11 cellular contexts compared by ENCODE assay signal in the genomic region with DNA sequence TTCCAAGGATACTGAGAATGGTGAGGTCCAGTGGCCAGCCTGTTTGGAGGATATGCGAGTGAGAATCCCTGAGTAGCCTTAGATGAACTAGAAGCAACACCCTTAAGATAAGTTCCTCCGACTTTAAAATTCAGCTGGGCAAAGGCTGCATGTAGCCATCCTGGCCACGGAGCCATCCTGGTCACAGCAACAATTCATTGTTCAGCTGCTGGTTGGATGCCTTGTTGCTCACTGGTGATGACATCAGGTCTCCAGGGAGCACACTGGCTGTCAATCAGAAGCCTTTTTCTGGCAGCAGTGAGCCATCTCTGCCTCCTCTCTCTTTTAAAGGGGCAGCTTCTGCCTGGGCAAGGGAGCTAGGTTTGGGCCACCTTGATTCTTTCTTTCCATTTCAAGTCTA. TPM values are rescaled to one million over a fixed set of nuclear protein-coding genes. Genes with fewer than 3 reads are reported as not detected.
DNase-seq lines count a peak whose midpoint lies in the region; ATAC-seq and TF ChIP-seq lines count a peak whose summit lies in the region.
"Had no signal": no experiment of that assay in that cellular context is flagged by ENCODE, and none has a peak within 500 bp of the region (broad histone marks: within the 10 kb centered on the region; RNA-seq: fewer than 3 reads in every experiment).

No MANE protein-coding gene starts in this region.

- peaks cover 7% of the 10 kb centered on the region for H3K9me3 Mint-ChIP-seq in chondrocyte (ENCODE audit: low read depth)

- in situ Hi-C loops in gastrocnemius medialis (cut with MboI; ENCODE audit: low sequenced_read_pairs in 4 of 4) = no loop called here

- TF ChIP-seq POLR2A in gastrocnemius medialis (IDR thresholded peaks at IDR 0.05) = no peak

- H3K9me3 ChIP-seq in adipocyte (ENCODE audit: control insufficient read depth, low read length) (peaks cover 19% of the 10 kb centered on the region), gastrocnemius medialis (no peaks in the 10 kb centered on the region)

- intact Hi-C loops in gastrocnemius medialis (cut with DNase I; ENCODE audit: low total_unique reads) = no loop called here

- H3K4me1 ChIP-seq in adipocyte (ENCODE audit: control insufficient read depth, insufficient read depth, low read length) (peaks cover 10% of the 10 kb centered on the region), gastrocnemius medialis (no peaks in the 10 kb centered on the region)

- H3K27me3 Mint-ChIP-seq in chondrocyte (ENCODE audit: low read depth) = peaks cover 38% of the 10 kb centered on the region

- peak; percentile 24 for DNase-seq in EH (ENCODE audit: low read depth)
- peak; percentile 71 for DNase-seq in LHCN-M2 (ENCODE audit: low read depth)
- DNase-seq in adipocyte (ENCODE audit: low read depth) = peak; percentile 7
- DNase-seq in kidney glomerular epithelial cell (lab: John Stamatoyannopoulos, UW) = peak; percentile 3
- no peak for DNase-seq in chondrocyte (ENCODE audit: low spot score)
- DNase-seq in HuH-7 (ENCODE audit: low spot score) = no peak
- DNase-seq in gastrocnemius medialis = no peak
- DNase-seq: activated naive CD4-positive, alpha-beta T cell treated with anti-CD3 and anti-CD28 coated beads, Interleukin-2, amount 50 U/mL, for 16 hours; GF-D8 had no signal

- H3K27ac ChIP-seq in gastrocnemius medialis = no peak overlapping the region

- no peak for TF ChIP-seq CTCF in chondrocyte (IDR thresholded peaks at IDR 0.05)
- no peak for TF ChIP-seq CTCF in gastrocnemius medialis (IDR thresholded peaks at IDR 0.05 in 4 of 5, conservative IDR thresholded peaks at IDR 0.05 in 1 of 5)

- no peak for ATAC-seq in HG03565 (IDR thresholded peaks at IDR 0.05; ENCODE audit: unreplicated experiment)
- no peak for ATAC-seq in gastrocnemius medialis

- H3K36me3 ChIP-seq in adipocyte (ENCODE audit: control insufficient read depth, insufficient read depth, low read length, severe bottlenecking) = no peaks in the 10 kb centered on the region
- no peaks in the 10 kb centered on the region for H3K36me3 ChIP-seq in gastrocnemius medialis

- no peak overlapping the region for H3K27ac Mint-ChIP-seq in chondrocyte (ENCODE audit: unreplicated experiment)

- no peaks in the 10 kb centered on the region for H3K36me3 Mint-ChIP-seq in chondrocyte (ENCODE audit: low read depth)

- H3K4me3 Mint-ChIP-seq in chondrocyte (ENCODE audit: unreplicated experiment) = no peak overlapping the region

- H3K27me3 ChIP-seq in adipocyte (replicated peaks; ENCODE audit: control insufficient read depth, insufficient read depth, low read length) (peaks cover 47% of the 10 kb centered on the region), gastrocnemius medialis (peaks cover 5 to 24% (median 13%) of the 10 kb centered on the region in 3 donors)

- H3K4me1 Mint-ChIP-seq in chondrocyte (ENCODE audit: low read depth) = peaks cover 3% of the 10 kb centered on the region

- H3K4me3 ChIP-seq in adipocyte (ENCODE audit: low read length) (no peak overlapping the region), gastrocnemius medialis (no peak overlapping the region)

- no peak overlapping the region for H3K9ac ChIP-seq in adipocyte (ENCODE audit: low read length)

RNA-seq across cellular contexts. Expression of a gene that starts 22.4 kb away (rescaled TPM):
- total RNA-seq in LHCN-M2 (2014; rRNA removed) (not detected in 2 replicates), chondrocyte (1.4 to 2.1 TPM (median 1.7 TPM) in 3 replicates), gastrocnemius medialis (under 1 TPM in 2 of 4 donors, not detected in 2; 0.13 to 0.41 TPM)
- not detected for polyA plus RNA-seq in LHCN-M2 (2012)
- total RNA-seq: pulmonary artery endothelial cell had no signal

RNA-seq across cellular contexts. Expression of a gene that starts 52.8 kb away (rescaled TPM):
- 82.3 and 95.3 TPM in 2 replicates for total RNA-seq in LHCN-M2 (2014; rRNA removed)
- polyA plus RNA-seq in LHCN-M2 (2012) = 152 TPM
- total RNA-seq in chondrocyte = 170 to 201 TPM (median 191 TPM) in 3 replicates
- 10 to 100 TPM; 73.2 to 77.9 (median 75.2) TPM for total RNA-seq in gastrocnemius medialis

Comparison
In these comparisons a context has a peak if more than half of its experiments do, and no peak if none do; other contexts are left out.
1. DNase-seq: peak in EH (single experiment), LHCN-M2 (single experiment), adipocyte (single experiment) and kidney glomerular epithelial cell (single experiment); none in chondrocyte (single experiment), HuH-7 (single experiment) and gastrocnemius medialis (0 of 2).